16 cellular contexts compared by ENCODE assay signal in genomic region chr14:82528011-82528410, GRCh38.
DNase-seq lines count a peak whose midpoint lies in the region; ATAC-seq and TF ChIP-seq lines count a peak whose summit lies in the region.
"Had no signal": no experiment of that assay in that cellular context is flagged by ENCODE, and none has a peak within 500 bp of the region (broad histone marks: within the 10 kb centered on the region; RNA-seq: fewer than 3 reads in every experiment).

No MANE protein-coding gene starts in this region.

- intact Hi-C loops in CD4-positive, alpha-beta T cell (cut with DNase I, micrococcal nuclease): no loop called here

- H3T11ph ChIP-seq in H9 (ENCODE audit: low read length): no peak overlapping the region

- no peak overlapping the region for H3K18ac ChIP-seq in H9 (ENCODE audit: insufficient read length, low read depth, low read length)

- no peak overlapping the region for H2BK20ac ChIP-seq in H9 (ENCODE audit: low read depth, low read length, poor library complexity, severe bottlenecking)

- DNase-seq in COLO668 (lab: John Stamatoyannopoulos, UW; ENCODE audit: unreplicated experiment) (peak; percentile 29), G401 (ENCODE audit: low spot score) (peak; percentile 54), NCI-H446 treated with DMSO at 0.1 percent for 48 hours (lab: John Stamatoyannopoulos, UW) (peak; percentile 48), SHP77 treated with DMSO at 0.1 percent for 48 hours (lab: John Stamatoyannopoulos, UW) (peak; percentile 77), H9 (no peak)
- no peak for DNase-seq in CD4-positive, alpha-beta T cell
- DNase-seq in activated naive CD4-positive, alpha-beta T cell treated with Interleukin-2 at 50 U/mL for 16 hours: no peak
- no peak for DNase-seq in activated naive CD4-positive, alpha-beta T cell treated with anti-CD3 and anti-CD28 coated beads, Interleukin-2, amount 50 U/mL, for 16 hours
- DNase-seq: DMS79 treated with DMSO at 0.1 percent for 48 hours, IMR-90, Karpas-422, MM.1S, NCI-H226, T-helper 2 cell had no signal

- H3K23ac ChIP-seq in H9 (ENCODE audit: insufficient read length, low read depth, low read length): no peak overlapping the region

- H4K8ac ChIP-seq in H9 (replicated peaks; ENCODE audit: insufficient read length, low read depth, low read length): no peak overlapping the region

- H3K36me3 Mint-ChIP-seq in H9 (ENCODE audit: insufficient read depth in 1 of 3, low read depth in 3 of 3): no peaks in the 10 kb centered on the region
- no peaks in the 10 kb centered on the region for H3K36me3 Mint-ChIP-seq in CD4-positive, alpha-beta T cell (ENCODE audit: low read depth)

- H3K79me1 ChIP-seq in H9 (ENCODE audit: insufficient read depth, low read depth, low read length, poor library complexity, severe bottlenecking): no peaks in the 10 kb centered on the region

- H4K91ac ChIP-seq in H9 (ENCODE audit: insufficient read length, low read depth, low read length): no peak overlapping the region

- H3K9me3 Mint-ChIP-seq in H9: no peaks in the 10 kb centered on the region
- peaks cover 12% of the 10 kb centered on the region for H3K9me3 Mint-ChIP-seq in CD4-positive, alpha-beta T cell

- H3K27me3 Mint-ChIP-seq in H9 (ENCODE audit: low read depth): no peaks in the 10 kb centered on the region
- no peaks in the 10 kb centered on the region for H3K27me3 Mint-ChIP-seq in CD4-positive, alpha-beta T cell

- no peak overlapping the region for H2BK12ac ChIP-seq in H9 (ENCODE audit: insufficient read length, low read depth, low read length)

- H3K4me1 Mint-ChIP-seq in H9: no peaks in the 10 kb centered on the region
- no peaks in the 10 kb centered on the region for H3K4me1 Mint-ChIP-seq in CD4-positive, alpha-beta T cell (ENCODE audit: low read depth)

- no peak overlapping the region for H3K27ac Mint-ChIP-seq in H9
- no peak overlapping the region for H3K27ac Mint-ChIP-seq in CD4-positive, alpha-beta T cell

- POLR2A ChIA-PET in CD4-positive, alpha-beta T cell (lab: Charles Lee): interaction anchor here (0.6 kb wide), 1 partner anchor 348 kb away, joined by 3 read pairs; no protein-coding TSS in a partner anchor

- WGBS in H9 (ENCODE audit: extremely low coverage, insufficient read length, low lambda C conversion rate): 100% methylated on average over 1 of the region's 1 CpG

- H3K23me2 ChIP-seq in H9 (ENCODE audit: insufficient read length, low read depth, low read length, poor library complexity, severe bottlenecking): no peaks in the 10 kb centered on the region

- no peak overlapping the region for H2BK120ac ChIP-seq in H9 (ENCODE audit: low read depth, low read length, poor library complexity, severe bottlenecking)

- no peak overlapping the region for H2BK5ac ChIP-seq in H9 (ENCODE audit: insufficient read length, low read length)

- H2AFZ ChIP-seq in H9 (ENCODE audit: low read length): no peak overlapping the region

- ATAC-seq in CD4-positive, alpha-beta T cell (ENCODE audit: poor library complexity): no peak
- ATAC-seq: A549, HCT116 had no signal

- no peaks in the 10 kb centered on the region for H3K27me3 ChIP-seq in H9 (ENCODE audit: insufficient read depth, low read length)
- no peaks in the 10 kb centered on the region for H3K27me3 ChIP-seq in CD4-positive, alpha-beta T cell (ENCODE audit: control insufficient read depth, insufficient read depth, low read length)

- in situ Hi-C loops in G401 (cut with HindIII; ENCODE audit: low sequenced_read_pairs): no loop called here

- CTCF ChIA-PET in CD4-positive, alpha-beta T cell (lab: Charles Lee): no interaction called here

- no peak overlapping the region for H3K14ac ChIP-seq in H9 (ENCODE audit: insufficient read depth, low read length)

- no peak overlapping the region for H3K27ac ChIP-seq in H9 (ENCODE audit: insufficient read length, low read depth, low read length)
- no peak overlapping the region for H3K27ac ChIP-seq in CD4-positive, alpha-beta T cell (ENCODE audit: low read depth, low read length)
- H3K27ac ChIP-seq: A549 had no signal

- no peak overlapping the region for H2AK5ac ChIP-seq in H9 (ENCODE audit: insufficient read length, low read length)

- no peaks in the 10 kb centered on the region for H4K20me1 ChIP-seq in H9 (ENCODE audit: control insufficient read depth, insufficient read depth, insufficient read length)

- no peaks in the 10 kb centered on the region for H3K79me2 ChIP-seq in H9 (ENCODE audit: insufficient read depth, low read length)

- H3K56ac ChIP-seq in H9 (ENCODE audit: insufficient read length, low read depth, low read length): no peak overlapping the region

- no peak overlapping the region for H3K4ac ChIP-seq in H9 (ENCODE audit: low read depth, low read length)

- H4K5ac ChIP-seq in H9 (ENCODE audit: insufficient read length, low read depth, low read length): no peak overlapping the region

- no peak overlapping the region for H3K4me2 ChIP-seq in H9 (ENCODE audit: insufficient read depth, insufficient read length, low read length)
- H3K4me2 ChIP-seq: A549 had no signal

- H3K4me3 Mint-ChIP-seq in H9: no peak overlapping the region
- no peak overlapping the region for H3K4me3 Mint-ChIP-seq in CD4-positive, alpha-beta T cell

- H3K9ac ChIP-seq in H9 (ENCODE audit: extremely low read depth, insufficient read length, low read length): no peak overlapping the region

- no peaks in the 10 kb centered on the region for H3K9me3 ChIP-seq in H9 (ENCODE audit: control insufficient read depth, low read depth, low read length)
- no peaks in the 10 kb centered on the region for H3K9me3 ChIP-seq in CD4-positive, alpha-beta T cell (ENCODE audit: control insufficient read depth, low read length)
- H3K9me3 ChIP-seq: A549 had no signal

- no peaks in the 10 kb centered on the region for H3K4me1 ChIP-seq in H9 (ENCODE audit: insufficient read depth, low read length)
- H3K4me1 ChIP-seq: A549 had no signal

- H2BK15ac ChIP-seq in H9 (ENCODE audit: low read depth, low read length): no peak overlapping the region

- no peak for TF ChIP-seq CTCF in H9 (conservative IDR thresholded peaks at IDR 0.05)
- no peak for TF ChIP-seq CTCF in CD4-positive, alpha-beta T cell (IDR thresholded peaks at IDR 0.05)

Comparison
In these comparisons a context has a peak if more than half of its experiments do, and no peak if none do; other contexts are left out.
1. DNase-seq: peak in COLO668 (single experiment), G401 (single experiment), NCI-H446 treated with DMSO at 0.1 percent for 48 hours (single experiment) and SHP77 treated with DMSO at 0.1 percent for 48 hours (single experiment); none in H9 (single experiment), CD4-positive, alpha-beta T cell (0 of 10), activated naive CD4-positive, alpha-beta T cell treated with Interleukin-2 at 50 U/mL for 16 hours (single experiment) and activated naive CD4-positive, alpha-beta T cell treated with anti-CD3 and anti-CD28 coated beads, Interleukin-2, amount 50 U/mL, for 16 hours (single experiment).